ENCODE assay signal across 12 cellular contexts in the genomic region with DNA sequence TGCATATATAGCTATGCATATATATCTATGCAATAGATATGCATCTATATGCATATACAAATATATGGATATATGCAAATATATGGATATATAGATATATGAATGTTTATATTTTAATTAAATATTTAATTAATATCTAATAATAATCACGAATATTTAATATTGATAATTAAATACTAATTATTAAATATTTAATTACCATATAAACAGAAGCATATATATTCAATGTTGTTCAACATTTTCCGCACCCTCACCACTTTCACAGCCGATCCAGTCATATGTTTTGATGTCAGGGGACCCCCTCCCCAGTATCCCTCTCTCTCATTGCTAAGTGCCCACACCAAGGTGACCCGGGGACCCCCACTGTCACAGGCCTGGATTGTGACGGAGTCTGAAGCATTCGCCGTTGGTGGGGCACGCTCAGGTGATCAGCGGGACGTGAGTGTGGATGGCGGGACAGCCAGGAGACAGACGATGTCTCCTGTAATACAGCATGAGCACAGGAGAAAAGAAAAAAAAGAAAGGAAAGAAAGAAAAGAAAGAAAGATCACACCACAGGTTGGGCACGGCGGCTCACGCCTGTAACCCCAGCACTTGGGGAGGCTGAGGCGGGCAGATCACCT.
"Had no signal": no experiment of that assay in that cellular context is flagged by ENCODE, and none has a peak within 500 bp of the region (broad histone marks: within the 10 kb centered on the region; RNA-seq: fewer than 3 reads in every experiment).

No MANE protein-coding gene starts in this region.

- H3K4me1 Mint-ChIP-seq: central memory CD8-positive, alpha-beta T cell had no signal

- H3K4me3 Mint-ChIP-seq: activated naive CD4-positive, alpha-beta T cell treated with anti-CD3 and anti-CD28 coated beads for 36 hours; activated T-cell treated with anti-CD3 and anti-CD28 coated beads, Interleukin-2, amount 50 U/mL, for 72 hours; central memory CD8-positive, alpha-beta T cell; dendritic cell treated with granulocyte-macrophage colony-stimulating factor and Interleukin-4, amounts not matched to agents 40 ng/mL and 50 ng/mL, for 4 days; nephron progenitor cell had no signal

- H3K27ac Mint-ChIP-seq: activated naive CD4-positive, alpha-beta T cell treated with anti-CD3 and anti-CD28 coated beads for 36 hours; activated T-cell treated with anti-CD3 and anti-CD28 coated beads, Interleukin-2, amount 50 U/mL, for 72 hours; dendritic cell treated with granulocyte-macrophage colony-stimulating factor and Interleukin-4, amounts not matched to agents 40 ng/mL and 50 ng/mL, for 4 days; nephron progenitor cell had no signal

- ATAC-seq: body of pancreas had no signal

- DNase-seq: activated CD4-positive, alpha-beta T cell treated with anti-CD3 and anti-CD28 coated beads, Interleukin-2, amount 50 U/mL, for 1 hour; activated naive CD4-positive, alpha-beta T cell treated with anti-CD3 and anti-CD28 coated beads for 36 hours; activated T-cell treated with anti-CD3 and anti-CD28 coated beads, Interleukin-2, amount 50 U/mL, for 72 hours; amniotic stem cell; body of pancreas; hippocampal formation; mesendoderm; nephron progenitor cell; stimulated activated CD4-positive, alpha-beta T cell treated with anti-CD3 and anti-CD28 coated beads, Interleukin-4, amount 100 ng/mL, for 4 hours; thyroid gland had no signal

- H3K27me3 Mint-ChIP-seq: central memory CD8-positive, alpha-beta T cell; dendritic cell treated with granulocyte-macrophage colony-stimulating factor and Interleukin-4, amounts not matched to agents 40 ng/mL and 50 ng/mL, for 4 days had no signal

- H3K9me3 Mint-ChIP-seq: activated naive CD4-positive, alpha-beta T cell treated with anti-CD3 and anti-CD28 coated beads for 36 hours; activated T-cell treated with anti-CD3 and anti-CD28 coated beads, Interleukin-2, amount 50 U/mL, for 72 hours; dendritic cell treated with granulocyte-macrophage colony-stimulating factor and Interleukin-4, amounts not matched to agents 40 ng/mL and 50 ng/mL, for 4 days; nephron progenitor cell had no signal
